In the genomic region with DNA sequence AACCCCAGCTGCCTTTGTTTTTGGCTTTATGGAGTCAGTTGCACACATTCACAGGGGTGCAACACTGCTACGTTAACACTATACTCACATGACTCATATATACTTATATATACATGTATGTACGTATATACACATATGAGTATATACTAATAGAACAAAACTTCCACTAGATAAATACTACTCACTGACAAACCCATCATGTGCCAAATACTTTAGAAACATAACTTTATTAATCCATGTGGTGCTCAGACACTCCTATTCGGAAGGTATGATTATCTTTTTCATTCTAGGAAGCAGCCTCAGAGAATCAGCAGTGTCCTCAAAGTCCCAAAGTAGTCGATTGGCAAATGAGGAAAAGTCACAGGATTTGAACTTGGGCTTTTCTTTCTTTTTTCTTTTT, we compare ENCODE assay signal across 1 cellular context.
A peak's percentile ranks its signal among the peaks of the same experiment; 100 is the strongest.
TF ChIP-seq lines count a peak whose summit lies in the region.

No MANE protein-coding gene starts in this region.

TF ChIP-seq in GM12878, 131 proteins besides CTCF, POLR2A, EP300 and RAD21 (continued from another document):
- TF ChIP-seq, protein P1, sequence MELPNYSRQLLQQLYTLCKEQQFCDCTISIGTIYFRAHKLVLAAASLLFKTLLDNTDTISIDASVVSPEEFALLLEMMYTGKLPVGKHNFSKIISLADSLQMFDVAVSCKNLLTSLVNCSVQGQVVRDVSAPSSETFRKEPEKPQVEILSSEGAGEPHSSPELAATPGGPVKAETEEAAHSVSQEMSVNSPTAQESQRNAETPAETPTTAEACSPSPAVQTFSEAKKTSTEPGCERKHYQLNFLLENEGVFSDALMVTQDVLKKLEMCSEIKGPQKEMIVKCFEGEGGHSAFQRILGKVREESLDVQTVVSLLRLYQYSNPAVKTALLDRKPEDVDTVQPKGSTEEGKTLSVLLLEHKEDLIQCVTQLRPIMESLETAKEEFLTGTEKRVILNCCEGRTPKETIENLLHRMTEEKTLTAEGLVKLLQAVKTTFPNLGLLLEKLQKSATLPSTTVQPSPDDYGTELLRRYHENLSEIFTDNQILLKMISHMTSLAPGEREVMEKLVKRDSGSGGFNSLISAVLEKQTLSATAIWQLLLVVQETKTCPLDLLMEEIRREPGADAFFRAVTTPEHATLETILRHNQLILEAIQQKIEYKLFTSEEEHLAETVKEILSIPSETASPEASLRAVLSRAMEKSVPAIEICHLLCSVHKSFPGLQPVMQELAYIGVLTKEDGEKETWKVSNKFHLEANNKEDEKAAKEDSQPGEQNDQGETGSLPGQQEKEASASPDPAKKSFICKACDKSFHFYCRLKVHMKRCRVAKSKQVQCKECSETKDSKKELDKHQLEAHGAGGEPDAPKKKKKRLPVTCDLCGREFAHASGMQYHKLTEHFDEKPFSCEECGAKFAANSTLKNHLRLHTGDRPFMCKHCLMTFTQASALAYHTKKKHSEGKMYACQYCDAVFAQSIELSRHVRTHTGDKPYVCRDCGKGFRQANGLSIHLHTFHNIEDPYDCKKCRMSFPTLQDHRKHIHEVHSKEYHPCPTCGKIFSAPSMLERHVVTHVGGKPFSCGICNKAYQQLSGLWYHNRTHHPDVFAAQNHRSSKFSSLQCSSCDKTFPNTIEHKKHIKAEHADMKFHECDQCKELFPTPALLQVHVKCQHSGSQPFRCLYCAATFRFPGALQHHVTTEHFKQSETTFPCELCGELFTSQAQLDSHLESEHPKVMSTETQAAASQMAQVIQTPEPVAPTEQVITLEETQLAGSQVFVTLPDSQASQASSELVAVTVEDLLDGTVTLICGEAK (IDR thresholded peaks at IDR 0.05; ENCODE audit: borderline replicate concordance), result peak; percentile 78; the same call in 1 of the 2 replicates
